26 cellular contexts compared by ENCODE assay signal in genomic region chr12:113984464-113984863, GRCh38.
"Had no signal": no experiment of that assay in that cellular context is flagged by ENCODE, and none has a peak within 500 bp of the region (broad histone marks: within the 10 kb centered on the region; RNA-seq: fewer than 3 reads in every experiment).

No MANE protein-coding gene starts in this region.

- H3K4me1 ChIP-seq: stomach, suprapubic skin, thyroid gland, tibial artery, tibial nerve, transverse colon, upper lobe of left lung, upper lobe of right lung, uterus, vagina had no signal

- DNase-seq: stimulated activated CD4-positive, alpha-beta T cell treated with anti-CD3 and anti-CD28 coated beads, Interleukin-2, amount 100 ng/mL, for 48 hours; stimulated activated CD4-positive, alpha-beta T cell treated with anti-CD3 and anti-CD28 coated beads, Interleukin-4, amount 100 ng/mL, for 1 hour; stimulated activated CD4-positive, alpha-beta T cell treated with anti-CD3 and anti-CD28 coated beads, Interleukin-4, amount 100 ng/mL, for 24 hours; stimulated activated CD4-positive, alpha-beta T cell treated with anti-CD3 and anti-CD28 coated beads, Interleukin-4, amount 100 ng/mL, for 4 hours; stimulated activated CD8-positive, alpha-beta memory T cell treated with anti-CD3 and anti-CD28 coated beads, Interleukin-4, amount 100 ng/mL, for 48 hours; stimulated activated naive B cell treated with anti-CD40 and anti-IgM and Interleukin-4, amounts not matched to agents 10 μg/mL and 1 μg/mL and 100 μg/mL, for 72 hours; stimulated activated naive CD4-positive, alpha-beta T cell; stimulated activated naive CD4-positive, alpha-beta T cell treated with Interleukin-2 at 50 U/mL for 16 hours; stimulated activated naive CD8-positive, alpha-beta T cell treated with anti-CD3 and anti-CD28 coated beads, Interleukin-15, amount 100 ng/mL, for 72 hours; stimulated activated naive CD8-positive, alpha-beta T cell treated with anti-CD3 and anti-CD28 coated beads, Interleukin-15, Interleukin-2, amounts not matched to agents 100 U/mL and 50 U/mL, for 24 hours; stomach; substantia nigra; testis; thyroid gland; tibial artery; transverse colon; trophoblast cell; upper lobe of left lung; upper lobe of right lung; uterus had no signal

- H3K27me3 ChIP-seq: testis, thyroid gland, tibial nerve, upper lobe of left lung, uterus, vagina had no signal

- FAIRE-seq: urothelium cell line had no signal

- H3K9me3 ChIP-seq: stomach, suprapubic skin, testis, thoracic aorta, thyroid gland, tibial artery, transverse colon, upper lobe of left lung, upper lobe of right lung, uterus, vagina had no signal

- ATAC-seq: stimulated activated memory B cell treated with anti-CD40 and anti-IgM and Interleukin-4, amounts not matched to agents 10 μg/mL and 1 μg/mL and 100 μg/mL, for 72 hours; stimulated activated naive B cell treated with anti-CD40 and anti-IgM and Interleukin-4, amounts not matched to agents 10 μg/mL and 1 μg/mL and 100 μg/mL, for 72 hours; stimulated activated naive CD8-positive, alpha-beta T cell treated with anti-CD3 and anti-CD28 coated beads, Interleukin-15, amount 100 ng/mL, for 72 hours; stimulated activated naive CD8-positive, alpha-beta T cell treated with anti-CD3 and anti-CD28 coated beads, Interleukin-15, Interleukin-2, amounts not matched to agents 100 U/mL and 50 U/mL, for 24 hours; upper lobe of right lung had no signal

- H3K4me3 ChIP-seq: stomach, suprapubic skin, testis, thoracic aorta, thyroid gland, tibial artery, tibial nerve, transverse colon, upper lobe of left lung, upper lobe of right lung, uterus, vagina had no signal

- H3K27ac ChIP-seq: stomach, suprapubic skin, testis, thoracic aorta, thyroid gland, tibial artery, tibial nerve, transverse colon, upper lobe of left lung, upper lobe of right lung, uterus, vagina had no signal

- H3K36me3 ChIP-seq: stomach, suprapubic skin, thoracic aorta, thyroid gland, tibial artery, tibial nerve, transverse colon, upper lobe of left lung, upper lobe of right lung, uterus, vagina had no signal
